13 cellular contexts compared by ENCODE assay signal in the genomic region with DNA sequence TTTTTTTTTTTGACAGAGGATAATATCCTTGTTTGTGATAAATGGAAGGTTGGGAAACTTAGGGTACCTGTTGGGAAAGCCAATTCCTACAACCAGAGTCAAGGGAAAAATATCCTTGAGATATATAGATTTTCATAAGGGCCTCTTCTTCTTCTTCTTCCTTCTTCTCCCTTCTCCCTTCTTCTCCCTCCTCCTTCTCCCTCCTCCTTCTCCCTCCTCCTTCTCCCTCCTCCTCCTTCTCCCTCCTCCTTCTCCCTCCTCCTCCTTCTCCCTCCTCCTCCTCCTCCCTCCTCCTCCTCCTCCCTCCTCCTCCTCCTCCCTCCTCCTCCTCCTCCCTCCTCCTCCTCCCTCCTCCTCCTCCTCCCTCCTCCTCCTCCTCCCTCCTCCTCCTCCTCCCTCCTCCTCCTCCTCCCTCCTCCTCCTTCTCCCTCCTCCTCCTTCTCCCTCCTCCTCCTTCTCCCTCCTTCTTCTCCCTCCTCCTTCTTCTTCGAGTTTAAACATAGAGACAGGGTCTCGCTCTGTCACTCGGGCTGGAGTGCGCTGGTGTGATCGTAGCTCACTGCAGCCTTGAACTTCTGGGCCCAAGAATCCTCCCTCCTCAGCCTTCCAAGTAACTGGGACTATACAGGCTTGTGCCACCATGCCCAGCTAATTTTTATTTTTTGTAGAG. TPM values are rescaled to one million over a fixed set of nuclear protein-coding genes. Genes with fewer than 3 reads are reported as not detected.
DNase-seq lines count a peak whose midpoint lies in the region; ATAC-seq, FAIRE-seq and TF ChIP-seq lines count a peak whose summit lies in the region.
"Not testable (repeated sequence)": the region's sequence is repeated elsewhere in the genome, so short reads cannot be mapped to it uniquely, and the experiment has no call there.
"Had no signal": no experiment of that assay in that cellular context is flagged by ENCODE, and none has a peak within 500 bp of the region (broad histone marks: within the 10 kb centered on the region; RNA-seq: fewer than 3 reads in every experiment).

No MANE protein-coding gene starts in this region.

- POLR2A ChIA-PET in MCF 10A (lab: Yijun Ruan, JAX): interaction anchor here (0.8 to 2.1 kb wide), 8 partner anchors 15 to 363 kb away, joined by 3 to 9 read pairs (median 3); a partner anchor contains a TSS
- POLR2A ChIA-PET in HepG2 (lab: Yijun Ruan, JAX): not testable (repeated sequence)

- 77% methylated on average over 5 of the region's 5 CpGs for WGBS in HepG2 (ENCODE audit: low lambda C conversion rate)

- not testable (repeated sequence) for ATAC-seq in HepG2

- not testable (repeated sequence) for H3K79me2 ChIP-seq in astrocyte (ENCODE audit: insufficient read depth, low read length); HepG2 (ENCODE audit: insufficient read depth, low read length); neural progenitor cell (ENCODE audit: low read depth)

- H3K9ac ChIP-seq in astrocyte (ENCODE audit: low read length); HepG2 (ENCODE audit: insufficient read depth, low read depth, low read length); neural progenitor cell: not testable (repeated sequence)

- not testable (repeated sequence) for H3F3A ChIP-seq in neural progenitor cell (ENCODE audit: low read depth)

- BruUV-seq in MCF 10A (replicated peaks; lab: Mats Ljungman, UMichigan); HepG2 (replicated peaks; lab: Mats Ljungman, UMichigan): not testable (repeated sequence)

- not testable (repeated sequence) for H3K4me3 Mint-ChIP-seq in astrocyte (ENCODE audit: unreplicated experiment); endothelial cell (ENCODE audit: unreplicated experiment); neural progenitor cell
- H3K4me3 Mint-ChIP-seq in MCF 10A (ENCODE audit: unreplicated experiment): peak overlapping the region; percentile 25

- not testable (repeated sequence) for H3K4me3 ChIP-seq in astrocyte (ENCODE audit: insufficient read depth, low read depth, low read length); HepG2 (replicated peaks in 1 of 3; ENCODE audit: insufficient read depth in 1 of 3, low read depth in 2 of 3, low read length in 3 of 3); neural progenitor cell; vagina

- H3K27me3 ChIP-seq in astrocyte (ENCODE audit: insufficient read depth, low read length) (peaks cover 12% of the 10 kb centered on the region), HepG2 (ENCODE audit: control insufficient read depth in 1 of 2, insufficient read depth in 2 of 2, low read length in 2 of 2) (peaks cover 31 to 90% of the 10 kb centered on the region in 2 experiments)
- H3K27me3 ChIP-seq in neural progenitor cell, vagina: not testable (repeated sequence)

- H2AFZ ChIP-seq in astrocyte (ENCODE audit: low read depth, low read length); HepG2 (ENCODE audit: low read length); neural progenitor cell (replicated peaks): not testable (repeated sequence)

- CTCF ChIA-PET in MCF 10A (lab: Yijun Ruan, JAX): interaction anchor here (0.5 to 2.1 kb wide), 7 partner anchors 11 to 359 kb away, joined by 3 to 10 read pairs (median 4); no protein-coding TSS in a partner anchor
- CTCF ChIA-PET in HepG2 (lab: Yijun Ruan, JAX; ENCODE audit: low intra/inter-chr PET ratio, low total read pairs): not testable (repeated sequence)

- not testable (repeated sequence) for H3K27ac ChIP-seq in astrocyte (ENCODE audit: low read depth, low read length); HepG2 (ENCODE audit: extremely low read length, insufficient read depth, low read length); neural progenitor cell
- H3K27ac ChIP-seq in vagina: peak overlapping the region; percentile 81

- TF ChIP-seq EP300 in HepG2 (IDR thresholded peaks at IDR 0.05; ENCODE audit: low read depth in 2 of 2, low read length in 2 of 2); HepG2 (CRISPR knock-in tag; IDR thresholded peaks at IDR 0.05; ENCODE audit: borderline replicate concordance): not testable (repeated sequence)

- not testable (repeated sequence) for H3K9me3 Mint-ChIP-seq in astrocyte (ENCODE audit: unreplicated experiment); MCF 10A (ENCODE audit: unreplicated experiment); endothelial cell (ENCODE audit: unreplicated experiment); neural progenitor cell

- in situ Hi-C loops in HepG2 (cut with HindIII; ENCODE audit: extremely low pct_ligation_motif_present, low pct_unique_long_range_greater_than_20kb): not testable (repeated sequence)

- not testable (repeated sequence) for H3K4me1 ChIP-seq in astrocyte (ENCODE audit: insufficient read depth, low read length); neural progenitor cell
- H3K4me1 ChIP-seq in HepG2 (ENCODE audit: insufficient read depth, low read length) (peaks cover 12% of the 10 kb centered on the region; the same call in 1 of the 2 replicates), vagina (peaks cover 35% of the 10 kb centered on the region)

- H3K4me2 ChIP-seq in astrocyte (ENCODE audit: low read length); HepG2 (ENCODE audit: low read depth, low read length); neural progenitor cell: not testable (repeated sequence)

- H4K20me1 ChIP-seq in astrocyte (ENCODE audit: insufficient read depth, low read length); HepG2 (ENCODE audit: insufficient read depth, low read length); neural progenitor cell (ENCODE audit: low read depth): not testable (repeated sequence)

- H3K36me3 ChIP-seq in astrocyte (ENCODE audit: insufficient read depth, low read length); HepG2 (replicated peaks in 1 of 2; ENCODE audit: control insufficient read depth in 1 of 2, insufficient read depth in 2 of 2, low read length in 2 of 2); neural progenitor cell; vagina: not testable (repeated sequence)

- H3K4me1 Mint-ChIP-seq in astrocyte (ENCODE audit: low read depth, unreplicated experiment); neural progenitor cell: not testable (repeated sequence)
- H3K4me1 Mint-ChIP-seq in MCF 10A (ENCODE audit: insufficient read depth, unreplicated experiment): peaks cover 31% of the 10 kb centered on the region
- H3K4me1 Mint-ChIP-seq in endothelial cell (ENCODE audit: unreplicated experiment): peaks cover 28% of the 10 kb centered on the region

- DNase-seq in HTR-8/SVneo (ENCODE audit: insufficient read length, low spot score); astrocyte (ENCODE audit: low read depth); MCF 10A (ENCODE audit: unreplicated experiment); endothelial cell (ENCODE audit: low spot score); HepG2 (ENCODE audit: low spot score); neural progenitor cell (ENCODE audit: low spot score); vagina (ENCODE audit: extremely low spot score in 2 of 2): not testable (repeated sequence)

- peak overlapping the region; percentile 27 for H3K27ac Mint-ChIP-seq in astrocyte (ENCODE audit: unreplicated experiment)
- H3K27ac Mint-ChIP-seq in MCF 10A (ENCODE audit: low read depth, unreplicated experiment): peak overlapping the region; percentile 71
- H3K27ac Mint-ChIP-seq in endothelial cell (ENCODE audit: unreplicated experiment): peak overlapping the region; percentile 57
- peak overlapping the region; percentile 66 for H3K27ac Mint-ChIP-seq in neural progenitor cell

- TF ChIP-seq RAD21 in HepG2 (CRISPR knock-in tag; IDR thresholded peaks at IDR 0.05): not testable (repeated sequence)

- H3K9me3 ChIP-seq in astrocyte (ENCODE audit: insufficient read depth, low read depth, low read length); HepG2 (ENCODE audit: low read length); neural progenitor cell (ENCODE audit: low read depth); vagina: not testable (repeated sequence)

- peaks cover 73% of the 10 kb centered on the region for H3K27me3 Mint-ChIP-seq in astrocyte (ENCODE audit: low read depth, unreplicated experiment)
- H3K27me3 Mint-ChIP-seq in MCF 10A (ENCODE audit: insufficient read depth, unreplicated experiment): not testable (repeated sequence)
- peaks cover 20% of the 10 kb centered on the region for H3K27me3 Mint-ChIP-seq in endothelial cell (ENCODE audit: unreplicated experiment)
- H3K27me3 Mint-ChIP-seq in neural progenitor cell (ENCODE audit: insufficient read depth, low read depth): peaks cover 17% of the 10 kb centered on the region

- intact Hi-C loops in MCF 10A (cut with micrococcal nuclease); HepG2 (cut with micrococcal nuclease; ENCODE audit: unreplicated experiment); vagina (cut with DNase I): not testable (repeated sequence)

- not testable (repeated sequence) for TF ChIP-seq CTCF in astrocyte (IDR thresholded peaks at IDR 0.05; ENCODE audit: insufficient read depth, low read depth, low read length); MCF 10A (IDR thresholded peaks at IDR 0.05; ENCODE audit: unreplicated experiment); endothelial cell (IDR thresholded peaks at IDR 0.05; ENCODE audit: unreplicated experiment); HepG2 (CRISPR knock-in tag; IDR thresholded peaks at IDR 0.05); neural progenitor cell (IDR thresholded peaks at IDR 0.05); vagina (IDR thresholded peaks at IDR 0.05)

- TF ChIP-seq POLR2A in HepG2 (IDR thresholded peaks at IDR 0.05; ENCODE audit: insufficient read depth in 1 of 2, low read depth in 2 of 2, low read length in 2 of 2); vagina (IDR thresholded peaks at IDR 0.05): not testable (repeated sequence)

- H3K36me3 Mint-ChIP-seq in astrocyte (ENCODE audit: low read depth, unreplicated experiment); MCF 10A (ENCODE audit: insufficient read depth, unreplicated experiment); endothelial cell (ENCODE audit: low read depth, unreplicated experiment); neural progenitor cell: not testable (repeated sequence)

- peak; percentile 4 for FAIRE-seq in HTR-8/SVneo (lab: Jason Lieb, UNC)
- FAIRE-seq in astrocyte (lab: Jason Lieb, UNC); HepG2 (lab: Jason Lieb, UNC): not testable (repeated sequence)

RNA-seq across cellular contexts. Expression of a gene that starts 24.9 kb away (rescaled TPM):
- total RNA-seq in astrocyte (7.1 and 19.8 TPM in 2 replicates), MCF 10A (2022) (0.10 and 0.16 TPM in 2 replicates), endothelial cell (ENCODE audit: unreplicated experiment) (4.7 TPM), HepG2 (2016; rRNA removed; fragmentation: Illumina TruSeq; extraction: Trizol) (0.17 and 0.20 TPM in 2 replicates), neural progenitor cell (ENCODE audit: low replicate concordance) (not detected in 2 replicates), vagina (19.4 TPM)
- not detected in 2 replicates for total RNA-seq in HepG2 (2016; cell fraction: cytosol; rRNA removed; fragmentation: Illumina TruSeq; extraction: Trizol; ENCODE audit: low read depth)
- 0.09 and 0.19 TPM in 2 replicates for total RNA-seq in HepG2 (2016; cell fraction: insoluble cytoplasmic fraction; rRNA removed; fragmentation: Illumina TruSeq; extraction: Trizol)
- 0.09 and 0.10 TPM in 2 replicates for total RNA-seq in HepG2 (2016; cell fraction: membrane; rRNA removed; fragmentation: Illumina TruSeq; extraction: Trizol)
- total RNA-seq in HepG2 (2016; cell fraction: nucleus; rRNA removed; fragmentation: Illumina TruSeq; extraction: Trizol): 0.40 and 0.47 TPM in 2 replicates
- 1.7 and 2.4 TPM in 2 replicates for polyA plus RNA-seq in HepG2 (2011; rRNA removed)
- polyA plus RNA-seq in HepG2 (2011; cell fraction: cytosol; rRNA removed): 2.2 and 2.3 TPM in 2 replicates
- 2.0 and 2.4 TPM in 2 replicates for polyA plus RNA-seq in HepG2 (2011; cell fraction: nucleus; rRNA removed)
- polyA plus RNA-seq in HepG2 (2012): 0.34 and 0.88 TPM in 2 replicates
- 0.05 TPM in 1 of 2 replicates, not detected in the other for polyA plus RNA-seq in HepG2 (2016; cell fraction: cytosol; fragmentation: Illumina TruSeq; extraction: Trizol; ENCODE audit: low read depth)
- 0.10 and 0.17 TPM in 2 replicates for polyA plus RNA-seq in HepG2 (2016; cell fraction: insoluble cytoplasmic fraction; fragmentation: Illumina TruSeq; extraction: Trizol; ENCODE audit: low read depth)
- 0.06 TPM in 2 replicates for polyA plus RNA-seq in HepG2 (2016; cell fraction: membrane; fragmentation: Illumina TruSeq; extraction: Trizol; ENCODE audit: low read depth)
- polyA plus RNA-seq in HepG2 (2016; cell fraction: nucleus; fragmentation: Illumina TruSeq; extraction: Trizol; ENCODE audit: insufficient read depth, low read depth): 0.37 and 0.68 TPM in 2 replicates
- polyA minus RNA-seq in HepG2 (2011; rRNA and poly(A)+ RNA removed; ENCODE audit: low replicate concordance): 4.0 TPM in 1 of 2 replicates, not detected in the other
- polyA minus RNA-seq in HepG2 (2011; cell fraction: cytosol; rRNA and poly(A)+ RNA removed): 2.7 TPM in 2 replicates
- 0.90 and 1.1 TPM in 2 replicates for polyA minus RNA-seq in HepG2 (2011; cell fraction: nucleus; rRNA and poly(A)+ RNA removed)
- total RNA-seq: CD4-positive, alpha-beta memory T cell; CD4-positive, CD25-positive, alpha-beta regulatory T cell; CD8-positive, alpha-beta memory T cell; G401 had no signal
- polyA plus RNA-seq: CD14-positive monocyte; CD4-positive, alpha-beta memory T cell; CD4-positive, CD25-positive, alpha-beta regulatory T cell; CD8-positive, alpha-beta memory T cell; GM12878 had no signal
